ENCODE assay signal across 19 cellular contexts in the genomic region with DNA sequence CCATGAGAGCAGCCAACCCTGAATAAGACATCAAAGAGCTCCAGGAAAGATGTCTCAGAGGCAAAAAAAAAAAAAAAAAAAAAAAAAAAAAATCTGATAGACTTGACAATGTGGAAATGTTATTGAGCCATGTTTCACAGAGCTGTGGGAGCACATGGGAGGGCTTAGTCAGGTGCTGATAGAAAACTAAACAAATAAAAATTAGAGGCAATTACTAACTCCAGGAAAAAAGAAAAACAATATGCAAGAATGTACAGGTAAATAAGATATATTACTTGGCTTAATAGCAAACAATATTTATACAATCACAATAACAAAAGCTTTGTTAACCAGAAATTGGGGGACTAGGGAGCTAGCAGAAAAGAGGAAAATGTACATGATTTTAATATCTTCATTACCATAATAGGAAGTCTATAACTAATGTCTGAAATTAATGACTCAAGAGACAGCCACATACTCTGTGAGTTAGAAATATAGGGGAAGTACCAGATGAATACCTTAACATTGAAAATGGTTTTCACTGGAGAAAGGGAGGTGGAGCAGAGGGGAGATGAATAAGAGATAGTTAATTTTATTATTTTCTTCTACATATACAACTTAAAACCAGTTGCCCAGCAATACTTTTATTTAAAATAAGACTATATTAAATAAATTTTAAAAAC.
A peak's percentile ranks its signal among the peaks of the same experiment; 100 is the strongest.
DNase-seq lines count a peak whose midpoint lies in the region; ATAC-seq lines count a peak whose summit lies in the region.
"Had no signal": no experiment of that assay in that cellular context is flagged by ENCODE, and none has a peak within 500 bp of the region (broad histone marks: within the 10 kb centered on the region; RNA-seq: fewer than 3 reads in every experiment).

No MANE protein-coding gene starts in this region.

- H3K27me3 Mint-ChIP-seq in activated naive CD4-positive, alpha-beta T cell treated with anti-CD3 and anti-CD28 coated beads, Interleukin-2, amount 50 U/mL, for 24 hours: no peaks in the 10 kb centered on the region
- H3K27me3 Mint-ChIP-seq in activated naive CD4-positive, alpha-beta T cell treated with anti-CD3 and anti-CD28 coated beads, Interleukin-2, amount 10 ng/mL, durations not matched to agents 7 days and 5 days: peaks cover 54% of the 10 kb centered on the region
- peaks cover 4% of the 10 kb centered on the region for H3K27me3 Mint-ChIP-seq in activated naive CD8-positive, alpha-beta T cell treated with anti-CD3 and anti-CD28 coated beads, Interleukin-2, amount 50 U/mL, for 24 hours
- no peaks in the 10 kb centered on the region for H3K27me3 Mint-ChIP-seq in stimulated activated memory B cell treated with anti-CD40 and anti-IgM and Interleukin-4, amounts not matched to agents 10 μg/mL and 1 μg/mL and 100 μg/mL, for 72 hours

- ATAC-seq in activated naive CD8-positive, alpha-beta T cell treated with anti-CD3 and anti-CD28 coated beads, Interleukin-2, amount 50 U/mL, for 24 hours: peak; percentile 52
- ATAC-seq in HG03135 (IDR thresholded peaks at IDR 0.05; ENCODE audit: unreplicated experiment): no peak
- no peak for ATAC-seq in stimulated activated memory B cell treated with anti-CD40 and anti-IgM and Interleukin-4, amounts not matched to agents 10 μg/mL and 1 μg/mL and 100 μg/mL, for 72 hours
- ATAC-seq: Right ventricle myocardium inferior had no signal

- peaks cover 3% of the 10 kb centered on the region for H3K36me3 Mint-ChIP-seq in activated naive CD4-positive, alpha-beta T cell treated with anti-CD3 and anti-CD28 coated beads, Interleukin-2, amount 50 U/mL, for 24 hours
- H3K36me3 Mint-ChIP-seq in activated naive CD4-positive, alpha-beta T cell treated with anti-CD3 and anti-CD28 coated beads, Interleukin-2, amount 10 ng/mL, durations not matched to agents 7 days and 5 days: peaks cover 2% of the 10 kb centered on the region
- H3K36me3 Mint-ChIP-seq in activated naive CD8-positive, alpha-beta T cell treated with anti-CD3 and anti-CD28 coated beads, Interleukin-2, amount 50 U/mL, for 24 hours (ENCODE audit: low read depth): peaks cover 12% of the 10 kb centered on the region
- H3K36me3 Mint-ChIP-seq in stimulated activated memory B cell treated with anti-CD40 and anti-IgM and Interleukin-4, amounts not matched to agents 10 μg/mL and 1 μg/mL and 100 μg/mL, for 72 hours: peaks cover 6% of the 10 kb centered on the region

- no peaks in the 10 kb centered on the region for H3K9me3 Mint-ChIP-seq in activated naive CD4-positive, alpha-beta T cell treated with anti-CD3 and anti-CD28 coated beads, Interleukin-2, amount 50 U/mL, for 24 hours
- H3K9me3 Mint-ChIP-seq in activated naive CD4-positive, alpha-beta T cell treated with anti-CD3 and anti-CD28 coated beads, Interleukin-2, amount 10 ng/mL, durations not matched to agents 7 days and 5 days: peaks cover 9% of the 10 kb centered on the region
- peaks cover 13% of the 10 kb centered on the region for H3K9me3 Mint-ChIP-seq in activated naive CD8-positive, alpha-beta T cell treated with anti-CD3 and anti-CD28 coated beads, Interleukin-2, amount 50 U/mL, for 24 hours
- peaks cover 8% of the 10 kb centered on the region for H3K9me3 Mint-ChIP-seq in stimulated activated memory B cell treated with anti-CD40 and anti-IgM and Interleukin-4, amounts not matched to agents 10 μg/mL and 1 μg/mL and 100 μg/mL, for 72 hours

- DNase-seq in NCI-H2171 treated with DMSO at 0.1 percent for 48 hours (lab: John Stamatoyannopoulos, UW) (peak; percentile 24), NCI-H2171 (lab: John Stamatoyannopoulos, UW) (no peak), MV-4-11 (lab: John Stamatoyannopoulos, UW) (no peak)
- DNase-seq in activated naive CD4-positive, alpha-beta T cell treated with anti-CD3 and anti-CD28 coated beads, Interleukin-2, amount 10 ng/mL, durations not matched to agents 7 days and 5 days: no peak
- DNase-seq in activated naive CD8-positive, alpha-beta T cell treated with anti-CD3 and anti-CD28 coated beads, Interleukin-2, amount 50 U/mL, for 24 hours: no peak
- DNase-seq: 8988T; CD4-positive, CD25-positive, alpha-beta regulatory T cell; COR-L47; DMS 273 treated with DMSO at 0.1 percent for 48 hours; DND-41; H7; NCI-H1092; NCI-H1436 treated with DMSO at 0.1 percent for 48 hours; NCI-H2029 treated with DMSO at 0.1 percent for 48 hours; NCI-H446 treated with DMSO at 0.1 percent for 48 hours had no signal

- CTCF ChIA-PET in activated naive CD4-positive, alpha-beta T cell treated with anti-CD3 and anti-CD28 coated beads, Interleukin-2, amount 10 ng/mL, durations not matched to agents 7 days and 5 days (lab: Charles Lee): no interaction called here

- H3K27ac Mint-ChIP-seq in activated naive CD4-positive, alpha-beta T cell treated with anti-CD3 and anti-CD28 coated beads, Interleukin-2, amount 50 U/mL, for 24 hours: peak overlapping the region; percentile 80
- H3K27ac Mint-ChIP-seq in activated naive CD4-positive, alpha-beta T cell treated with anti-CD3 and anti-CD28 coated beads, Interleukin-2, amount 10 ng/mL, durations not matched to agents 7 days and 5 days: no peak overlapping the region
- peak overlapping the region; percentile 79 for H3K27ac Mint-ChIP-seq in activated naive CD8-positive, alpha-beta T cell treated with anti-CD3 and anti-CD28 coated beads, Interleukin-2, amount 50 U/mL, for 24 hours
- H3K27ac Mint-ChIP-seq in stimulated activated memory B cell treated with anti-CD40 and anti-IgM and Interleukin-4, amounts not matched to agents 10 μg/mL and 1 μg/mL and 100 μg/mL, for 72 hours: no peak overlapping the region
- H3K27ac Mint-ChIP-seq: CD4-positive, CD25-positive, alpha-beta regulatory T cell had no signal

- H3K4me1 Mint-ChIP-seq in activated naive CD4-positive, alpha-beta T cell treated with anti-CD3 and anti-CD28 coated beads, Interleukin-2, amount 50 U/mL, for 24 hours: peaks cover 83% of the 10 kb centered on the region
- H3K4me1 Mint-ChIP-seq in activated naive CD4-positive, alpha-beta T cell treated with anti-CD3 and anti-CD28 coated beads, Interleukin-2, amount 10 ng/mL, durations not matched to agents 7 days and 5 days: peaks cover 37% of the 10 kb centered on the region
- H3K4me1 Mint-ChIP-seq in activated naive CD8-positive, alpha-beta T cell treated with anti-CD3 and anti-CD28 coated beads, Interleukin-2, amount 50 U/mL, for 24 hours: peaks cover 94% of the 10 kb centered on the region
- H3K4me1 Mint-ChIP-seq in stimulated activated memory B cell treated with anti-CD40 and anti-IgM and Interleukin-4, amounts not matched to agents 10 μg/mL and 1 μg/mL and 100 μg/mL, for 72 hours: peaks cover 60% of the 10 kb centered on the region

- no peak overlapping the region for H3K4me3 Mint-ChIP-seq in activated naive CD4-positive, alpha-beta T cell treated with anti-CD3 and anti-CD28 coated beads, Interleukin-2, amount 50 U/mL, for 24 hours
- no peak overlapping the region for H3K4me3 Mint-ChIP-seq in activated naive CD4-positive, alpha-beta T cell treated with anti-CD3 and anti-CD28 coated beads, Interleukin-2, amount 10 ng/mL, durations not matched to agents 7 days and 5 days
- H3K4me3 Mint-ChIP-seq in activated naive CD8-positive, alpha-beta T cell treated with anti-CD3 and anti-CD28 coated beads, Interleukin-2, amount 50 U/mL, for 24 hours: peak overlapping the region; percentile 36
- no peak overlapping the region for H3K4me3 Mint-ChIP-seq in stimulated activated memory B cell treated with anti-CD40 and anti-IgM and Interleukin-4, amounts not matched to agents 10 μg/mL and 1 μg/mL and 100 μg/mL, for 72 hours

Comparison
In these comparisons a context has a peak if more than half of its experiments do, and no peak if none do; other contexts are left out.
1. H3K27ac Mint-ChIP-seq: peak in activated naive CD4-positive, alpha-beta T cell treated with anti-CD3 and anti-CD28 coated beads, Interleukin-2, amount 50 U/mL, for 24 hours (single experiment) and activated naive CD8-positive, alpha-beta T cell treated with anti-CD3 and anti-CD28 coated beads, Interleukin-2, amount 50 U/mL, for 24 hours (single experiment); none in activated naive CD4-positive, alpha-beta T cell treated with anti-CD3 and anti-CD28 coated beads, Interleukin-2, amount 10 ng/mL, durations not matched to agents 7 days and 5 days (single experiment) and stimulated activated memory B cell treated with anti-CD40 and anti-IgM and Interleukin-4, amounts not matched to agents 10 μg/mL and 1 μg/mL and 100 μg/mL, for 72 hours (single experiment).